16 cellular contexts compared by ENCODE assay signal in genomic region chr19:49915271-49915670, GRCh38. TPM values are rescaled to one million over a fixed set of nuclear protein-coding genes. Genes with fewer than 3 reads are reported as not detected.
DNase-seq lines count a peak whose midpoint lies in the region; ATAC-seq and TF ChIP-seq lines count a peak whose summit lies in the region.
"Had no signal": no experiment of that assay in that cellular context is flagged by ENCODE, and none has a peak within 500 bp of the region (broad histone marks: within the 10 kb centered on the region; RNA-seq: fewer than 3 reads in every experiment).

No MANE protein-coding gene starts in this region.

- CTCF ChIA-PET in HCT116 (lab: Charles Lee) = interaction anchor here (1.2 kb wide), 1 partner anchor 13 kb away, joined by 3 read pairs; the partner anchor contains the start of gene ATF5

- no peaks in the 10 kb centered on the region for H3K4me1 ChIP-seq in HCT116 (ENCODE audit: control insufficient read depth in 1 of 2, insufficient read depth in 2 of 2, low read length in 2 of 2)

- H3K27ac Mint-ChIP-seq in activated naive CD8-positive, alpha-beta T cell treated with anti-CD3 and anti-CD28 coated beads, Interleukin-2, amount 50 U/mL, for 24 hours = peak overlapping the region; percentile 75
- H3K27ac Mint-ChIP-seq in mesothelial cell of epicardium = no peak overlapping the region
- H3K27ac Mint-ChIP-seq: stimulated activated naive CD8-positive, alpha-beta T cell treated with anti-CD3 and anti-CD28 coated beads, Interleukin-15, Interleukin-2, amounts not matched to agents 100 ng/mL and 50 ng/mL, for 24 hours had no signal

- TF ChIP-seq POLR2A in HCT116 (IDR thresholded peaks at IDR 0.05; ENCODE audit: borderline replicate concordance, extremely low read depth, insufficient read depth, insufficient read length) = no peak

- H3K9me2 ChIP-seq in HCT116 (ENCODE audit: insufficient read depth) = no peaks in the 10 kb centered on the region

- POLR2A ChIA-PET in HCT116 (lab: Charles Lee) = no interaction called here

- no peaks in the 10 kb centered on the region for H3K27me3 Mint-ChIP-seq in activated naive CD8-positive, alpha-beta T cell treated with anti-CD3 and anti-CD28 coated beads, Interleukin-2, amount 50 U/mL, for 24 hours
- H3K27me3 Mint-ChIP-seq in mesothelial cell of epicardium (ENCODE audit: low read depth) = no peaks in the 10 kb centered on the region
- H3K27me3 Mint-ChIP-seq: stimulated activated naive CD8-positive, alpha-beta T cell treated with anti-CD3 and anti-CD28 coated beads, Interleukin-15, Interleukin-2, amounts not matched to agents 100 ng/mL and 50 ng/mL, for 24 hours had no signal

- no TSS peak for BruUV-seq in HCT116 (replicated peaks; lab: Mats Ljungman, UMichigan)

- peaks cover 38 to 45% of the 10 kb centered on the region in 2 experiments for H3K36me3 ChIP-seq in HCT116 (ENCODE audit: control insufficient read depth in 1 of 2, insufficient read depth in 2 of 2, low read length in 2 of 2)

- peak; percentile 32; the same call in 1 of the 2 replicates for ATAC-seq in HCT116
- ATAC-seq in activated naive CD8-positive, alpha-beta T cell treated with anti-CD3 and anti-CD28 coated beads, Interleukin-2, amount 50 U/mL, for 24 hours = no peak

- RAD21 ChIA-PET in HCT116 (lab: Charles Lee; ENCODE audit: low non-redundant PET in 1 of 2, low total read pairs in 2 of 2, uncharacterized antibody in 2 of 2, unreplicated experiment in 2 of 2) = no interaction called here

- no peak overlapping the region for H3K27ac ChIP-seq in HCT116 (ENCODE audit: low read depth, low read length)
- H3K27ac ChIP-seq: adrenal gland, sigmoid colon had no signal

- no peak overlapping the region for H3K4me2 ChIP-seq in HCT116 (ENCODE audit: low read length)

- H3K9ac ChIP-seq in HCT116 (ENCODE audit: low read length) = no peak overlapping the region

- H3K4me3 ChIP-seq in HCT116 (replicated peaks in 1 of 2; ENCODE audit: low read depth in 1 of 2, low read length in 2 of 2) = no peak overlapping the region
- H3K4me3 ChIP-seq: adrenal gland, sigmoid colon had no signal

- DNase-seq in DMS53 (lab: John Stamatoyannopoulos, UW) (peak; percentile 11), DMS53 treated with DMSO at 0.1 percent for 48 hours (lab: John Stamatoyannopoulos, UW; ENCODE audit: unreplicated experiment) (no peak), HCT116 (ENCODE audit: low read depth, low spot score) (no peak), mesothelial cell of epicardium (ENCODE audit: low spot score in 2 of 2, unreplicated experiment in 2 of 2) (no peak), anterior cingulate cortex (lab: John Stamatoyannopoulos, UW) (no peak), NCI-H774 (lab: John Stamatoyannopoulos, UW) (no peak), CD1c-positive myeloid dendritic cell (ENCODE audit: extremely low spot score) (no peak)
- DNase-seq in activated naive CD8-positive, alpha-beta T cell treated with anti-CD3 and anti-CD28 coated beads, Interleukin-2, amount 50 U/mL, for 24 hours = no peak
- DNase-seq: 8988T, adrenal gland, cortex of kidney, NCI-H2029 treated with DMSO at 0.1 percent for 48 hours, SHP77, sigmoid colon had no signal

- H3K36me3 Mint-ChIP-seq in activated naive CD8-positive, alpha-beta T cell treated with anti-CD3 and anti-CD28 coated beads, Interleukin-2, amount 50 U/mL, for 24 hours (ENCODE audit: low read depth) = peaks cover 64% of the 10 kb centered on the region
- peaks cover 44% of the 10 kb centered on the region for H3K36me3 Mint-ChIP-seq in mesothelial cell of epicardium

- TF ChIP-seq RAD21 in HCT116 (IDR thresholded peaks at IDR 0.05; ENCODE audit: low read depth) = no peak

- H4K20me1 ChIP-seq in HCT116 (ENCODE audit: insufficient read depth) = no peaks in the 10 kb centered on the region

- TF ChIP-seq CTCF in HCT116 (IDR thresholded peaks at IDR 0.05 in 2 of 3, conservative IDR thresholded peaks at IDR 0.05 in 1 of 3; ENCODE audit: borderline replicate concordance in 1 of 3, insufficient read depth in 1 of 3, low read depth in 2 of 3, low read length in 2 of 3) (peak in 2 of 3 experiments; percentile 46; a peak in 4 of 6 replicates), mesothelial cell of epicardium (IDR thresholded peaks at IDR 0.05; ENCODE audit: unreplicated experiment) (peak; percentile 15)

- no peak overlapping the region for H3K4me3 Mint-ChIP-seq in activated naive CD8-positive, alpha-beta T cell treated with anti-CD3 and anti-CD28 coated beads, Interleukin-2, amount 50 U/mL, for 24 hours
- no peak overlapping the region for H3K4me3 Mint-ChIP-seq in mesothelial cell of epicardium
- H3K4me3 Mint-ChIP-seq: stimulated activated naive CD8-positive, alpha-beta T cell treated with anti-CD3 and anti-CD28 coated beads, Interleukin-15, Interleukin-2, amounts not matched to agents 100 ng/mL and 50 ng/mL, for 24 hours had no signal

- H3K27me3 ChIP-seq in HCT116 (ENCODE audit: insufficient read depth, low read length) = no peaks in the 10 kb centered on the region
- H3K27me3 ChIP-seq: adrenal gland, sigmoid colon had no signal

- peaks cover 67% of the 10 kb centered on the region for H3K4me1 Mint-ChIP-seq in activated naive CD8-positive, alpha-beta T cell treated with anti-CD3 and anti-CD28 coated beads, Interleukin-2, amount 50 U/mL, for 24 hours
- H3K4me1 Mint-ChIP-seq in mesothelial cell of epicardium = peaks cover 2% of the 10 kb centered on the region

- peaks cover 95% of the 10 kb centered on the region for H3K79me2 ChIP-seq in HCT116 (ENCODE audit: insufficient read depth, low read length)

- no peaks in the 10 kb centered on the region for H3K9me3 Mint-ChIP-seq in activated naive CD8-positive, alpha-beta T cell treated with anti-CD3 and anti-CD28 coated beads, Interleukin-2, amount 50 U/mL, for 24 hours
- peaks cover 7% of the 10 kb centered on the region for H3K9me3 Mint-ChIP-seq in mesothelial cell of epicardium
- H3K9me3 Mint-ChIP-seq: stimulated activated naive CD8-positive, alpha-beta T cell treated with anti-CD3 and anti-CD28 coated beads, Interleukin-15, Interleukin-2, amounts not matched to agents 100 ng/mL and 50 ng/mL, for 24 hours had no signal

- no peaks in the 10 kb centered on the region for H3K9me3 ChIP-seq in HCT116 (ENCODE audit: control insufficient read depth in 1 of 2, insufficient read depth in 1 of 2, low read depth in 1 of 2, low read length in 2 of 2)
- H3K9me3 ChIP-seq: adrenal gland, sigmoid colon had no signal

- H2AFZ ChIP-seq in HCT116 (ENCODE audit: low read depth, low read length, poor library complexity, severe bottlenecking) = no peak overlapping the region

- intact Hi-C loops in HCT116 (cut with micrococcal nuclease) = no loop called here

TF ChIP-seq in HCT116, 20 proteins besides CTCF, POLR2A, EP300 and RAD21:
- TF ChIP-seq YY1 (IDR thresholded peaks at IDR 0.05; ENCODE audit: extremely low read depth, insufficient replicate concordance, low read depth, low read length) = no peak
- no peak for TF ChIP-seq CBX3 (IDR thresholded peaks at IDR 0.05; ENCODE audit: low read depth)
- no peak for TF ChIP-seq JUND (IDR thresholded peaks at IDR 0.05)
- no peak for TF ChIP-seq SP1 (IDR thresholded peaks at IDR 0.05; ENCODE audit: low read depth)
- TF ChIP-seq REST (IDR thresholded peaks at IDR 0.05; ENCODE audit: low read depth) = no peak
- no peak for TF ChIP-seq EZH2phosphoT487 (IDR thresholded peaks at IDR 0.05; ENCODE audit: borderline replicate concordance)
- TF ChIP-seq SIN3A (IDR thresholded peaks at IDR 0.05; ENCODE audit: low read depth) = no peak
- no peak for TF ChIP-seq EGR1 (IDR thresholded peaks at IDR 0.05; ENCODE audit: low read depth)

RNA-seq across cellular contexts. Expression of gene ATF5, which starts 13.7 kb away (rescaled TPM):
- total RNA-seq in HCT116 (2021; ENCODE audit: unreplicated experiment) (28.2 TPM), mesothelial cell of epicardium (21.7 to 22.7 TPM (median 22.1 TPM) in 3 replicates)
- 49.6 and 50.2 TPM in 2 replicates for polyA plus RNA-seq in HCT116 (2012)

RNA-seq across cellular contexts. Expression of gene NUP62, which starts 14.0 kb away (rescaled TPM):
- 85.2 TPM for total RNA-seq in HCT116 (2021; ENCODE audit: unreplicated experiment)
- 61.1 and 61.5 TPM in 2 replicates for polyA plus RNA-seq in HCT116 (2012)
- total RNA-seq in mesothelial cell of epicardium = 67.6 to 78.9 TPM (median 71.8 TPM) in 3 replicates

RNA-seq across cellular contexts. Expression of gene IL4I1, which starts 18.6 kb away (rescaled TPM):
- total RNA-seq in HCT116 (2021; ENCODE audit: unreplicated experiment) (0.71 TPM), mesothelial cell of epicardium (1.3 to 1.7 TPM (median 1.6 TPM) in 3 replicates)
- polyA plus RNA-seq in HCT116 (2012) = 0.57 and 0.85 TPM in 2 replicates
- total RNA-seq: MCF 10A had no signal

RNA-seq across cellular contexts. Expression of gene TBC1D17, which starts 37.8 kb away (rescaled TPM):
- total RNA-seq in HCT116 (2021; ENCODE audit: unreplicated experiment) (32.9 TPM), mesothelial cell of epicardium (46.8 to 53.7 TPM (median 49.7 TPM) in 3 replicates)
- polyA plus RNA-seq in HCT116 (2012) = 25.9 and 27.8 TPM in 2 replicates

RNA-seq across cellular contexts. Expression of gene AKT1S1, which starts 38.1 kb away (rescaled TPM):
- 70.6 TPM for total RNA-seq in HCT116 (2021; ENCODE audit: unreplicated experiment)
- 49.3 and 54.5 TPM in 2 replicates for polyA plus RNA-seq in HCT116 (2012)
- total RNA-seq in mesothelial cell of epicardium = 41.8 to 45.3 TPM (median 42.5 TPM) in 3 replicates
